Comparison of ENCODE assay signal across 34 cellular contexts in the genomic region with DNA sequence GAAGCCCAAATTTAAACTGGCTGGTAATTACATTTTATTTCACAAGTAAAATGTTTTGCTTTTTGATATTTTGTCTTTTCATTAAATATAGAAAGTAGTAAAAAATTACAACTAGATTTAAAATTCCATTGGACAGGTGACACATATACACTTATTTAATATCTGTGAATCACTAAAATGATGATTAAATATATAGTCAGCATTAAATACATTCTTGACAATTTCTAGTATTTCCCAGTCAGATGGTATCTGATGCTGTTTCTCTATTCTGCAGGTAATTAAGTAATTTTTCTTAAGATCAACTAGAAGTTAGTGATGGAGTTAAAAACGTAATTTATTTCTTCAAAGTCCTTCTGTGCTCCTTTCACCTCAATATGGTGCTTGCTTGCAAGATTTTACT.
"Had no signal": no experiment of that assay in that cellular context is flagged by ENCODE, and none has a peak within 500 bp of the region (broad histone marks: within the 10 kb centered on the region; RNA-seq: fewer than 3 reads in every experiment).

No MANE protein-coding gene starts in this region.

- H3K27ac ChIP-seq: adrenal gland, ascending aorta, body of pancreas, brain microvascular endothelial cell, breast epithelium, cardiac muscle cell had no signal

- DNase-seq: activated effector memory CD4-positive, alpha-beta T cell treated with anti-CD3 and anti-CD28 coated beads, Interleukin-2, amount 50 U/mL, for 16 hours; activated effector memory CD4-positive, alpha-beta T cell treated with Interleukin-2 at 50 U/mL for 16 hours; activated gamma-delta T cell; activated gamma-delta T cell treated with Interleukin-2 at 50 U/mL for 16 hours; activated naive CD4-positive, alpha-beta T cell; activated naive CD4-positive, alpha-beta T cell treated with anti-CD3 and anti-CD28 coated beads for 36 hours; activated naive CD4-positive, alpha-beta T cell treated with anti-CD3 and anti-CD28 coated beads, Interleukin-2, amount 10 ng/mL, durations not matched to agents 7 days and 5 days; activated naive CD4-positive, alpha-beta T cell treated with anti-CD3 and anti-CD28 coated beads, Interleukin-2, amount 50 U/mL, for 16 hours; activated naive CD4-positive, alpha-beta T cell treated with Interleukin-2 at 50 U/mL for 16 hours; activated naive CD8-positive, alpha-beta T cell treated with anti-CD3 and anti-CD28 coated beads for 36 hours; activated naive CD8-positive, alpha-beta T cell treated with anti-CD3 and anti-CD28 coated beads, Interleukin-2, amount 10 ng/mL, durations not matched to agents 7 days and 5 days; activated naive CD8-positive, alpha-beta T cell treated with anti-CD3 and anti-CD28 coated beads, Interleukin-2, amount 50 U/mL, for 24 hours; activated T-cell treated with anti-CD3 and anti-CD28 coated beads, Interleukin-2, amount 50 U/mL, for 1 hour; activated T-cell treated with anti-CD3 and anti-CD28 coated beads, Interleukin-2, amount 50 U/mL, for 24 hours; activated T-cell treated with anti-CD3 and anti-CD28 coated beads, Interleukin-2, amount 50 U/mL, for 4 hours; activated T-cell treated with anti-CD3 and anti-CD28 coated beads, Interleukin-2, amount 50 U/mL, for 48 hours; activated T-cell treated with anti-CD3 and anti-CD28 coated beads, Interleukin-2, amount 50 U/mL, for 72 hours; adrenal gland; amniotic stem cell; amygdala; anterior cingulate cortex; aorta; body of pancreas; brain microvascular endothelial cell; caudate nucleus; central memory CD4-positive, alpha-beta T cell; cerebellar nuclear complex had no signal

- FAIRE-seq: astrocyte, bronchial epithelial cell had no signal

- H3K4me3 ChIP-seq: adrenal gland, ascending aorta, body of pancreas, breast epithelium, cardiac muscle cell had no signal

- ATAC-seq: activated naive CD4-positive, alpha-beta T cell treated with anti-CD3 and anti-CD28 coated beads, Interleukin-2, amount 50 U/mL, for 72 hours; activated naive CD8-positive, alpha-beta T cell treated with anti-CD3 and anti-CD28 coated beads, Interleukin-2, amount 50 U/mL, for 24 hours; activated T-cell treated with anti-CD3 and anti-CD28 coated beads, Interleukin-2, amount 50 U/mL, for 4 hours; activated T-cell treated with anti-CD3 and anti-CD28 coated beads, Interleukin-2, amount 50 U/mL, for 72 hours; activated T-helper 17 cell treated with anti-CD3 and anti-CD28 coated beads, Interleukin-2, amount 50 U/mL, for 72 hours; body of pancreas had no signal

- H3K9me3 ChIP-seq: adrenal gland, ascending aorta, body of pancreas, breast epithelium had no signal

- H3K36me3 ChIP-seq: adrenal gland, ascending aorta, brain microvascular endothelial cell, breast epithelium, cardiac muscle cell had no signal

- H3K27me3 ChIP-seq: adrenal gland, ascending aorta, body of pancreas, brain microvascular endothelial cell, breast epithelium, cardiac muscle cell had no signal

- H3K4me1 ChIP-seq: adrenal gland, ascending aorta, body of pancreas, breast epithelium had no signal
